In genomic region chr21:29217818-29218252, GRCh38 we compare ENCODE assay signal across 1 cellular context.
A peak's percentile ranks its signal among the peaks of the same experiment; 100 is the strongest.
TF ChIP-seq lines count a peak whose summit lies in the region.

No MANE protein-coding gene starts in this region.

TF ChIP-seq in SK-N-SH, 30 proteins besides CTCF, POLR2A, EP300 and RAD21 (continued from another document):
- TF ChIP-seq ZBTB33 (IDR thresholded peaks at IDR 0.05; ENCODE audit: borderline replicate concordance, low read depth), result 0 out of 2 replicates have a peak, but pooled peaks have one; percentile 24
- TF ChIP-seq NRF1 (IDR thresholded peaks at IDR 0.05; ENCODE audit: low read depth, low read length), result no peak
- TF ChIP-seq ELF1 (IDR thresholded peaks at IDR 0.05), result no peak
- TF ChIP-seq PBX3 (IDR thresholded peaks at IDR 0.05), result peak; percentile 90
- TF ChIP-seq FOXM1 (IDR thresholded peaks at IDR 0.05; ENCODE audit: low read depth), result no peak
- TF ChIP-seq TEAD4 (IDR thresholded peaks at IDR 0.05; ENCODE audit: borderline replicate concordance, insufficient read depth), result peak; percentile 40; the same call in 1 of the 2 replicates
- peak; percentile 37; the same call in 1 of the 2 replicates for TF ChIP-seq USF1 (IDR thresholded peaks at IDR 0.05; ENCODE audit: borderline replicate concordance, low read depth)
- no peak for TF ChIP-seq GABPA (IDR thresholded peaks at IDR 0.05; ENCODE audit: low read depth)
- no peak; the same call in 1 of the 2 replicates for TF ChIP-seq RXRA (IDR thresholded peaks at IDR 0.05; ENCODE audit: borderline replicate concordance, low read depth)
- TF ChIP-seq RCOR1 (IDR thresholded peaks at IDR 0.05; ENCODE audit: low read length), result no peak
- TF ChIP-seq POLR2AphosphoS5 (IDR thresholded peaks at IDR 0.05; ENCODE audit: low read depth, low read length), result peak; percentile 39; the same call in 1 of the 2 replicates
- no peak for TF ChIP-seq YY1 (IDR thresholded peaks at IDR 0.05; ENCODE audit: low read depth)
- no peak for TF ChIP-seq RFX5 (IDR thresholded peaks at IDR 0.05; ENCODE audit: low read length)
- 0 out of 2 replicates have a peak, but pooled peaks have one; percentile 40 for TF ChIP-seq MAX (IDR thresholded peaks at IDR 0.05; ENCODE audit: low read depth)
- TF ChIP-seq NFIC (IDR thresholded peaks at IDR 0.05; ENCODE audit: borderline replicate concordance), result peak; percentile 37; the same call in 1 of the 2 replicates
- TF ChIP-seq FOXJ3 (CRISPR knock-in tag; IDR thresholded peaks at IDR 0.05), result no peak
- peak; percentile 91 for TF ChIP-seq JUND (IDR thresholded peaks at IDR 0.05)
- no peak for TF ChIP-seq GATA2 (CRISPR knock-in tag; IDR thresholded peaks at IDR 0.05)
- no peak for TF ChIP-seq TAF1 (IDR thresholded peaks at IDR 0.05; ENCODE audit: borderline replicate concordance, low read depth, low read length)
- peak; percentile 76 for TF ChIP-seq TCF12 (IDR thresholded peaks at IDR 0.05)
- TF ChIP-seq MEF2A (IDR thresholded peaks at IDR 0.05; ENCODE audit: borderline replicate concordance, low read depth), result no peak
- no peak for TF ChIP-seq USF2 (IDR thresholded peaks at IDR 0.05; ENCODE audit: borderline replicate concordance, low read depth, low read length)
- no peak for TF ChIP-seq SMC3 (IDR thresholded peaks at IDR 0.05; ENCODE audit: low read depth, low read length)
- peak; percentile 93 for TF ChIP-seq FOSL2 (IDR thresholded peaks at IDR 0.05; ENCODE audit: borderline replicate concordance, low read depth)
- no peak for TF ChIP-seq MXI1 (IDR thresholded peaks at IDR 0.05; ENCODE audit: low read depth, low read length)
